ENCODE assay signal across 7 cellular contexts in the genomic region with DNA sequence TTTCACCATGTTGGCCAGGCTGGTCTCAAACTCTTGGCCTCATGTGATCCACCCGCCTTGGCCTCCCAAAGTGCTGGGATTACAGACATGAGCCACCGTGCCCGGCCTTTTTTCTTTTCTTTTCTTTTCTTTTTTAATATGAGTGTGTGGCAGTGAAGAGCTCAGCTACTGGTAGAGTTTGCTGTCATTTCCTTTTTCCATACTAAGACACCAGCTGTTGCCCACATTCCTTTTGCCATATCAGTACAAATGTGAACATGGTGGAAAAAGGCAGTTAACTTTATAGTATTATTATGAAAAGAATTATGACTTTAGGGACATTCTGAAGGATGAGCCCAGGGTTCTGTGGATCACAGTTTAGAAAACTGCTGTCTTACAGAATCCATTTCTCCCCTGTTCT.
"Had no signal": no experiment of that assay in that cellular context is flagged by ENCODE, and none has a peak within 500 bp of the region (broad histone marks: within the 10 kb centered on the region; RNA-seq: fewer than 3 reads in every experiment).

No MANE protein-coding gene starts in this region.

- H3K9ac ChIP-seq: GM23248 had no signal

- H3K36me3 ChIP-seq: HAP-1 had no signal

- H3K9me3 ChIP-seq: HAP-1 had no signal

- DNase-seq: GM23248, GOT3, H7, HFFc6 had no signal

- H3K4me3 ChIP-seq: GM23248, HAP-1 had no signal

- H3K27ac ChIP-seq: GM23248, HL-60 had no signal

- H2AFZ ChIP-seq: GM23248 had no signal

- FAIRE-seq: HepG2 had no signal
